Comparison of ENCODE assay signal across 9 cellular contexts in genomic region chr11:18791175-18792065, GRCh38. TPM values are rescaled to one million over a fixed set of nuclear protein-coding genes. Genes with fewer than 3 reads are reported as not detected.
DNase-seq lines count a peak whose midpoint lies in the region; ATAC-seq lines count a peak whose summit lies in the region.
"Had no signal": no experiment of that assay in that cellular context is flagged by ENCODE, and none has a peak within 500 bp of the region (broad histone marks: within the 10 kb centered on the region; RNA-seq: fewer than 3 reads in every experiment).

TSS of gene PTPN5 (minus strand) at chr11:18791798. CDS start at chr11:18771958, 19,840 bp downstream.

- H3K27me3 ChIP-seq in HUES48 (ENCODE audit: control insufficient read depth, insufficient read depth, low read length) (peaks cover 60% of the 10 kb centered on the region), skeletal muscle satellite cell (ENCODE audit: control insufficient read depth, insufficient read depth, low read length) (peaks cover 89% of the 10 kb centered on the region)

- H3K9ac ChIP-seq in HUES48 (ENCODE audit: low read depth, low read length) (peak within 1 kb of the TSS; percentile 19; the same call in 1 of the 2 replicates), skeletal muscle satellite cell (ENCODE audit: low read depth, low read length) (no peak within 1 kb of the TSS)

- H3K4me1 ChIP-seq in HUES48 (ENCODE audit: control insufficient read depth, insufficient read depth, low read length): no peaks in the 10 kb centered on the region
- H3K4me1 ChIP-seq in skeletal muscle satellite cell (ENCODE audit: control insufficient read depth, insufficient read depth, low read length): no peaks in the 10 kb centered on the region

- no peak within 1 kb of the TSS for H3K27ac Mint-ChIP-seq in activated naive CD8-positive, alpha-beta T cell treated with anti-CD3 and anti-CD28 coated beads for 36 hours

- no peak within 1 kb of the TSS for H3K27ac ChIP-seq in HUES48 (ENCODE audit: low read depth, low read length)

- peak within 1 kb of the TSS; percentile 63 for H3K4me2 ChIP-seq in skeletal muscle satellite cell (ENCODE audit: low read length)

- no peaks in the 10 kb centered on the region for H3K4me1 Mint-ChIP-seq in activated naive CD8-positive, alpha-beta T cell treated with anti-CD3 and anti-CD28 coated beads for 36 hours

- H3K36me3 Mint-ChIP-seq in activated naive CD8-positive, alpha-beta T cell treated with anti-CD3 and anti-CD28 coated beads for 36 hours: no peaks in the 10 kb centered on the region

- H3K9me3 Mint-ChIP-seq in activated naive CD8-positive, alpha-beta T cell treated with anti-CD3 and anti-CD28 coated beads for 36 hours: no peaks in the 10 kb centered on the region

- H3K36me3 ChIP-seq in HUES48 (ENCODE audit: control insufficient read depth, insufficient read depth, low read length) (no peaks in the 10 kb centered on the region), skeletal muscle satellite cell (ENCODE audit: insufficient read depth, low read length) (no peaks in the 10 kb centered on the region)

- no peak for ATAC-seq in HG02981 (IDR thresholded peaks at IDR 0.05; ENCODE audit: unreplicated experiment)
- no peak for ATAC-seq in HG03045 (IDR thresholded peaks at IDR 0.05; ENCODE audit: unreplicated experiment)

- H3K27me3 Mint-ChIP-seq in activated naive CD8-positive, alpha-beta T cell treated with anti-CD3 and anti-CD28 coated beads for 36 hours: peaks cover 55% of the 10 kb centered on the region

- peak within 1 kb of the TSS; percentile 36 for H3K4me3 Mint-ChIP-seq in activated naive CD8-positive, alpha-beta T cell treated with anti-CD3 and anti-CD28 coated beads for 36 hours

- peak within 1 kb of the TSS; percentile 70 for H3K4me3 ChIP-seq in HUES48 (ENCODE audit: low read depth, low read length)
- H3K4me3 ChIP-seq in iPS-11a (ENCODE audit: low read depth, low read length): peak within 1 kb of the TSS; percentile 73
- no peak within 1 kb of the TSS for H3K4me3 ChIP-seq in skeletal muscle satellite cell (ENCODE audit: low read length)

- H3K9me3 ChIP-seq in HUES48 (ENCODE audit: control insufficient read depth, insufficient read depth, low read length) (no peaks in the 10 kb centered on the region), skeletal muscle satellite cell (replicated peaks; ENCODE audit: low read length) (no peaks in the 10 kb centered on the region)

- DNase-seq in activated naive CD8-positive, alpha-beta T cell treated with anti-CD3 and anti-CD28 coated beads for 36 hours: no peak
- DNase-seq in pons (ENCODE audit: low spot score): no peak
- DNase-seq in activated CD4-positive, alpha-beta T cell treated with anti-CD3 and anti-CD28 coated beads, Interleukin-2, amount 50 U/mL, for 1 hour: no peak

RNA-seq across cellular contexts. Expression of gene PTPN5, which starts in this region (rescaled TPM):
- total RNA-seq in activated naive CD8-positive, alpha-beta T cell treated with anti-CD3 and anti-CD28 coated beads for 36 hours: not detected
- not detected in 2 replicates for total RNA-seq in skeletal muscle satellite cell (2012; rRNA removed)
- total RNA-seq: glomerular endothelial cell had no signal
